ENCODE assay signal across 10 cellular contexts in genomic region chr7:77327067-77327931, GRCh38.
DNase-seq lines count a peak whose midpoint lies in the region; ATAC-seq and TF ChIP-seq lines count a peak whose summit lies in the region.
"Had no signal": no experiment of that assay in that cellular context is flagged by ENCODE, and none has a peak within 500 bp of the region (broad histone marks: within the 10 kb centered on the region; RNA-seq: fewer than 3 reads in every experiment).

No MANE protein-coding gene starts in this region.

- H3K9me3 ChIP-seq in left ventricle myocardium inferior (replicated peaks) = no peaks in the 10 kb centered on the region
- H3K9me3 ChIP-seq: SJSA1 had no signal

- peak overlapping the region; percentile 73 to 79 for H3K4me3 Mint-ChIP-seq in stimulated activated naive CD8-positive, alpha-beta T cell treated with anti-CD3 and anti-CD28 coated beads, Interleukin-15, amount 100 ng/mL, for 72 hours
- H3K4me3 Mint-ChIP-seq: nephron had no signal

- ATAC-seq in stimulated activated naive CD8-positive, alpha-beta T cell treated with anti-CD3 and anti-CD28 coated beads, Interleukin-15, amount 100 ng/mL, for 72 hours = no peak
- no peak for ATAC-seq in HG02610 (IDR thresholded peaks at IDR 0.05; ENCODE audit: unreplicated experiment)

- no peaks in the 10 kb centered on the region for H3K27me3 Mint-ChIP-seq in stimulated activated naive CD8-positive, alpha-beta T cell treated with anti-CD3 and anti-CD28 coated beads, Interleukin-15, amount 100 ng/mL, for 72 hours

- peak overlapping the region; percentile 63 for H3K27ac ChIP-seq in left ventricle myocardium inferior (replicated peaks)

- DNase-seq in NCI-H1092 treated with DMSO at 0.1 percent for 48 hours (lab: John Stamatoyannopoulos, UW) (peak; percentile 43), NCI-H1092 (lab: John Stamatoyannopoulos, UW) (no peak), T1000 (lab: John Stamatoyannopoulos, UW) (peak; percentile 13), left ventricle myocardium inferior (peak; percentile 47), NCI-H2227 (lab: John Stamatoyannopoulos, UW; ENCODE audit: unreplicated experiment) (no peak)
- no peak for DNase-seq in stimulated activated naive CD8-positive, alpha-beta T cell treated with anti-CD3 and anti-CD28 coated beads, Interleukin-15, amount 100 ng/mL, for 72 hours
- DNase-seq in activated naive CD4-positive, alpha-beta T cell treated with anti-CD3 and anti-CD28 coated beads, Interleukin-2, amount 50 U/mL, for 16 hours = no peak

- H3K27ac Mint-ChIP-seq in stimulated activated naive CD8-positive, alpha-beta T cell treated with anti-CD3 and anti-CD28 coated beads, Interleukin-15, amount 100 ng/mL, for 72 hours = peak overlapping the region in 1 of 2 donors; percentile 1

- intact Hi-C loops in left ventricle myocardium inferior (cut with micrococcal nuclease) = no loop called here

- H3K27me3 ChIP-seq in left ventricle myocardium inferior (ENCODE audit: low read depth) = no peaks in the 10 kb centered on the region
- H3K27me3 ChIP-seq: SJSA1 had no signal

- TF ChIP-seq CTCF in left ventricle myocardium inferior (IDR thresholded peaks at IDR 0.05; ENCODE audit: borderline replicate concordance) = no peak

- H3K36me3 ChIP-seq in left ventricle myocardium inferior = no peaks in the 10 kb centered on the region
- H3K36me3 ChIP-seq: SJSA1 had no signal

- no peaks in the 10 kb centered on the region for H3K9me3 Mint-ChIP-seq in stimulated activated naive CD8-positive, alpha-beta T cell treated with anti-CD3 and anti-CD28 coated beads, Interleukin-15, amount 100 ng/mL, for 72 hours
- H3K9me3 Mint-ChIP-seq: nephron had no signal

- H3K4me3 ChIP-seq in left ventricle myocardium inferior = no peak overlapping the region
- H3K4me3 ChIP-seq: SJSA1 had no signal

- H3K4me1 ChIP-seq in left ventricle myocardium inferior = peaks cover 57% of the 10 kb centered on the region

- peaks cover 64% of the 10 kb centered on the region for H3K4me1 Mint-ChIP-seq in stimulated activated naive CD8-positive, alpha-beta T cell treated with anti-CD3 and anti-CD28 coated beads, Interleukin-15, amount 100 ng/mL, for 72 hours

Comparison
In these comparisons a context has a peak if more than half of its experiments do, and no peak if none do; other contexts are left out.
1. DNase-seq: peak in NCI-H1092 treated with DMSO at 0.1 percent for 48 hours (single experiment), T1000 (single experiment) and left ventricle myocardium inferior (single experiment); none in NCI-H1092 (single experiment), stimulated activated naive CD8-positive, alpha-beta T cell treated with anti-CD3 and anti-CD28 coated beads, Interleukin-15, amount 100 ng/mL, for 72 hours (0 of 2), activated naive CD4-positive, alpha-beta T cell treated with anti-CD3 and anti-CD28 coated beads, Interleukin-2, amount 50 U/mL, for 16 hours (single experiment) and NCI-H2227 (single experiment).